In the genomic region with DNA sequence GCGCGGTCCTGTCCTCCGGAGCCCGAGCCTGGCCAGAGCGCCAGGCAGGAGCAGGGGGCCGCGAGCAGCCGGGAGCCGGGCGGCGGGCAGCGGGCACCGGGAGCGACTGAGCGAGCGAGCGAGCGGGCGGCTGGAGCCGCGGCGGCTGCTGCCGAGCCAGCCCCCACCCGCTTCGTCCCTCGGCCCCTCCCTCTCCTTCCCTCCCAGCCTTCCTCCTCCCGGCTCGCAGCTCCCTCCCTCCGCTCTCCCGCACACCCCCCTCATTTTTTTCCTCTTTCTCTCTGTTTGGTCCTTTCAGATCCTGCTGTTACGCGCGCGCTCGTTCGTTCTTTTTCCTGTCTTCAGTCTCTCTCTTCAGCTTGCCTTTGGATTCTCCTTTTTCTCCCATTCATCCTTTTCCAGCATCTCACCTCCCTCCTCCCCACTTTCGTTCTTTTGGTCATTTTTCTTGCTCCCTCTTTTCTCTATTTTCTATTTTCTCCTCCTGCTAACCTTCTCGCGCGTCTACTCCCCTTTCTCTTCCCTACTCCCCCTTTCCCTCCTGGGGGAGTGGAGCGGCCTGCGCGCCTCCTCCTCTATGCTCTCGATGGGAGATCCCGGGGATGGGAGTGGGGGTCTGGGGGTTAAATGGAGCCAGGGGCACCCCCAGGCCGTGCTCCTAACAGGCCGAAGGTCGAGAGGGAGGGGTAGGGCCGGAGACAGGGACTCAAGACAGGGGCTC, we compare ENCODE assay signal across 1 cellular context.
TF ChIP-seq lines count a peak whose summit lies in the region.

MEGF11 (minus strand) TSS at position 108 of the 721 bp plus-strand sequence. CDS start 125,347 bp downstream, outside the sequence.

TF ChIP-seq in WTC11, 78 proteins besides CTCF, POLR2A, EP300 and RAD21 (continued from another document):
- TF ChIP-seq, protein P1, sequence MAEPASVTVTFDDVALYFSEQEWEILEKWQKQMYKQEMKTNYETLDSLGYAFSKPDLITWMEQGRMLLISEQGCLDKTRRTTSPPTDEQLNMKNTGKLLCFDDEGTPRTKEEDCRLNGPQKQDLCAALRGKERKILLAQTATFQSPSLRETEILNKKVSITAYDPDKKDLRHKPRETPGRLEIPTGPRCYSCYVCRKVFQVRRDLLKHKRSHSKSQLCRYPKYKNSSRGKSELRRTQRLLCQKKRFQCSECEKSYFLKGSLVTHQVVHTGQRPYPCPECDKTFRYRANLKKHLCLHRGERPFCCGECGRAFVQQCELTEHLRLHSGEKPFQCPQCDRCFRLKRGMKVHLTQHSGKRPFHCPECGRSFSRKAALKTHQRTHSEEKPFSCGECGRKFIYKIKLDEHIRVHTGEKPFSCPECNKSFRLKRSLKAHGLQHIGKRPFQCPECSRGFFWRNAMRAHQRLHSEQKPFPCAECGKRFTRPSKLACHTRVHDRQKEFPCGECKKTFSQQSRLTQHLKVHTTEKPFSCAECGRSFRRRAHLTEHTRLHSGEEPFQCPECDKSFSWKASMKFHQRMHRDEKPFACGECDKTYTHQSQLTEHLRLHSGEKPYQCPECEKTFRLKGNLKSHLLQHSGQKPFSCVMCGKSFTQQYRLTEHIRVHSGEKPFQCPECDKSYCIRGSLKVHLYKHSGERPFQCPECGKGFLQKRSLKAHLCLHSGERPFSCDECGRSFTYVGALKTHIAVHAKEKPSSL (CRISPR knock-in tag; conservative IDR thresholded peaks at IDR 0.05): no peak
- TF ChIP-seq, protein P2, sequence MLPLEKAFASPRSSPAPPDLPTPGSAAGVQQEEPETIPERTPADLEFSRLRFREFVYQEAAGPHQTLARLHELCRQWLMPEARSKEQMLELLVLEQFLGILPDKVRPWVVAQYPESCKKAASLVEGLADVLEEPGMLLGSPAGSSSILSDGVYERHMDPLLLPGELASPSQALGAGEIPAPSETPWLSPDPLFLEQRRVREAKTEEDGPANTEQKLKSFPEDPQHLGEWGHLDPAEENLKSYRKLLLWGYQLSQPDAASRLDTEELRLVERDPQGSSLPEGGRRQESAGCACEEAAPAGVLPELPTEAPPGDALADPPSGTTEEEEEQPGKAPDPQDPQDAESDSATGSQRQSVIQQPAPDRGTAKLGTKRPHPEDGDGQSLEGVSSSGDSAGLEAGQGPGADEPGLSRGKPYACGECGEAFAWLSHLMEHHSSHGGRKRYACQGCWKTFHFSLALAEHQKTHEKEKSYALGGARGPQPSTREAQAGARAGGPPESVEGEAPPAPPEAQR (CRISPR knock-in tag; IDR thresholded peaks at IDR 0.05): no peak
- TF ChIP-seq NR2C2 (CRISPR knock-in tag; IDR thresholded peaks at IDR 0.05) (no peak), ELF4 (CRISPR knock-in tag; IDR thresholded peaks at IDR 0.05; ENCODE audit: low read depth) (no peak), SOX15 (CRISPR knock-in tag; IDR thresholded peaks at IDR 0.05) (no peak), NFE2L1 (CRISPR knock-in tag; IDR thresholded peaks at IDR 0.05) (peak; percentile 16; the same call in 1 of the 2 replicates), SP1 (CRISPR knock-in tag; conservative IDR thresholded peaks at IDR 0.05) (no peak), TCF7 (CRISPR knock-in tag; IDR thresholded peaks at IDR 0.05; ENCODE audit: low read depth) (no peak), ZNF219 (CRISPR knock-in tag; IDR thresholded peaks at IDR 0.05; ENCODE audit: borderline replicate concordance) (no peak), MAX (CRISPR knock-in tag; IDR thresholded peaks at IDR 0.05) (no peak), ZNF512 (CRISPR knock-in tag; IDR thresholded peaks at IDR 0.05; ENCODE audit: borderline replicate concordance) (no peak), ZNF396 (CRISPR knock-in tag; IDR thresholded peaks at IDR 0.05; ENCODE audit: borderline replicate concordance) (no peak), OVOL2 (CRISPR knock-in tag; IDR thresholded peaks at IDR 0.05; ENCODE audit: borderline replicate concordance) (no peak), ZNF532 (CRISPR knock-in tag; IDR thresholded peaks at IDR 0.05; ENCODE audit: borderline replicate concordance) (no peak), ZBTB21 (CRISPR knock-in tag; IDR thresholded peaks at IDR 0.05; ENCODE audit: borderline replicate concordance) (no peak), E2F4 (CRISPR knock-in tag; IDR thresholded peaks at IDR 0.05; ENCODE audit: borderline replicate concordance, low read depth) (no peak), GTF2I (CRISPR knock-in tag; conservative IDR thresholded peaks at IDR 0.05) (no peak), SMAD3 (CRISPR knock-in tag; IDR thresholded peaks at IDR 0.05; ENCODE audit: borderline replicate concordance) (no peak), KAT7 (CRISPR knock-in tag; IDR thresholded peaks at IDR 0.05; ENCODE audit: borderline replicate concordance) (peak; percentile 14; the same call in 1 of the 2 replicates)
- TF ChIP-seq, protein P3, sequence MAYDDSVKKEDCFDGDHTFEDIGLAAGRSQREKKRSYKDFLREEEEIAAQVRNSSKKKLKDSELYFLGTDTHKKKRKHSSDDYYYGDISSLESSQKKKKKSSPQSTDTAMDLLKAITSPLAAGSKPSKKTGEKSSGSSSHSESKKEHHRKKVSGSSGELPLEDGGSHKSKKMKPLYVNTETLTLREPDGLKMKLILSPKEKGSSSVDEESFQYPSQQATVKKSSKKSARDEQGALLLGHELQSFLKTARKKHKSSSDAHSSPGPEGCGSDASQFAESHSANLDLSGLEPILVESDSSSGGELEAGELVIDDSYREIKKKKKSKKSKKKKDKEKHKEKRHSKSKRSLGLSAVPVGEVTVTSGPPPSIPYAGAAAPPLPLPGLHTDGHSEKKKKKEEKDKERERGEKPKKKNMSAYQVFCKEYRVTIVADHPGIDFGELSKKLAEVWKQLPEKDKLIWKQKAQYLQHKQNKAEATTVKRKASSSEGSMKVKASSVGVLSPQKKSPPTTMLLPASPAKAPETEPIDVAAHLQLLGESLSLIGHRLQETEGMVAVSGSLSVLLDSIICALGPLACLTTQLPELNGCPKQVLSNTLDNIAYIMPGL (CRISPR knock-in tag; IDR thresholded peaks at IDR 0.05): 0 out of 2 replicates have a peak, but pooled peaks have one; percentile 4
- TF ChIP-seq, protein P4, sequence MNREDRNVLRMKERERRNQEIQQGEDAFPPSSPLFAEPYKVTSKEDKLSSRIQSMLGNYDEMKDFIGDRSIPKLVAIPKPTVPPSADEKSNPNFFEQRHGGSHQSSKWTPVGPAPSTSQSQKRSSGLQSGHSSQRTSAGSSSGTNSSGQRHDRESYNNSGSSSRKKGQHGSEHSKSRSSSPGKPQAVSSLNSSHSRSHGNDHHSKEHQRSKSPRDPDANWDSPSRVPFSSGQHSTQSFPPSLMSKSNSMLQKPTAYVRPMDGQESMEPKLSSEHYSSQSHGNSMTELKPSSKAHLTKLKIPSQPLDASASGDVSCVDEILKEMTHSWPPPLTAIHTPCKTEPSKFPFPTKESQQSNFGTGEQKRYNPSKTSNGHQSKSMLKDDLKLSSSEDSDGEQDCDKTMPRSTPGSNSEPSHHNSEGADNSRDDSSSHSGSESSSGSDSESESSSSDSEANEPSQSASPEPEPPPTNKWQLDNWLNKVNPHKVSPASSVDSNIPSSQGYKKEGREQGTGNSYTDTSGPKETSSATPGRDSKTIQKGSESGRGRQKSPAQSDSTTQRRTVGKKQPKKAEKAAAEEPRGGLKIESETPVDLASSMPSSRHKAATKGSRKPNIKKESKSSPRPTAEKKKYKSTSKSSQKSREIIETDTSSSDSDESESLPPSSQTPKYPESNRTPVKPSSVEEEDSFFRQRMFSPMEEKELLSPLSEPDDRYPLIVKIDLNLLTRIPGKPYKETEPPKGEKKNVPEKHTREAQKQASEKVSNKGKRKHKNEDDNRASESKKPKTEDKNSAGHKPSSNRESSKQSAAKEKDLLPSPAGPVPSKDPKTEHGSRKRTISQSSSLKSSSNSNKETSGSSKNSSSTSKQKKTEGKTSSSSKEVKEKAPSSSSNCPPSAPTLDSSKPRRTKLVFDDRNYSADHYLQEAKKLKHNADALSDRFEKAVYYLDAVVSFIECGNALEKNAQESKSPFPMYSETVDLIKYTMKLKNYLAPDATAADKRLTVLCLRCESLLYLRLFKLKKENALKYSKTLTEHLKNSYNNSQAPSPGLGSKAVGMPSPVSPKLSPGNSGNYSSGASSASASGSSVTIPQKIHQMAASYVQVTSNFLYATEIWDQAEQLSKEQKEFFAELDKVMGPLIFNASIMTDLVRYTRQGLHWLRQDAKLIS (CRISPR knock-in tag; IDR thresholded peaks at IDR 0.05; ENCODE audit: borderline replicate concordance): no peak
